ENCODE assay signal across 17 cellular contexts in genomic region chr9:94928696-94929372, GRCh38.
A peak's percentile ranks its signal among the peaks of the same experiment; 100 is the strongest.
DNase-seq lines count a peak whose midpoint lies in the region; ATAC-seq and TF ChIP-seq lines count a peak whose summit lies in the region.
"Had no signal": no experiment of that assay in that cellular context is flagged by ENCODE, and none has a peak within 500 bp of the region (broad histone marks: within the 10 kb centered on the region; RNA-seq: fewer than 3 reads in every experiment).

No MANE protein-coding gene starts in this region.

- H3K4me3 ChIP-seq in PC-3 (ENCODE audit: low read length) (no peak overlapping the region), A673 (ENCODE audit: low read depth, low read length, poor library complexity, severe bottlenecking) (no peak overlapping the region)
- H3K4me3 ChIP-seq: ovary had no signal

- H3K36me3 ChIP-seq in PC-3 (ENCODE audit: low read depth, low read length), result no peaks in the 10 kb centered on the region
- H3K36me3 ChIP-seq in A673 (ENCODE audit: insufficient read depth, low read length, poor library complexity, severe bottlenecking), result no peaks in the 10 kb centered on the region
- H3K36me3 ChIP-seq: ovary had no signal

- POLR2A ChIA-PET in PC-3 (lab: Charles Lee; ENCODE audit: unreplicated experiment), result no interaction called here
- POLR2A ChIA-PET in A673 (lab: Charles Lee; ENCODE audit: low non-redundant PET), result no interaction called here

- H3K4me1 ChIP-seq in PC-3 (ENCODE audit: insufficient read depth, low read length) (peaks cover 12% of the 10 kb centered on the region), A673 (ENCODE audit: insufficient read depth, low read length, poor library complexity, severe bottlenecking) (no peaks in the 10 kb centered on the region)

- H3K4me3 Mint-ChIP-seq in neural crest cell, result no peak overlapping the region
- H3K4me3 Mint-ChIP-seq: activated B cell treated with CpG ODN at 0.5 μM for 24 hours; stimulated activated memory B cell treated with anti-CD40 and anti-IgM and Interleukin-4, amounts not matched to agents 10 μg/mL and 1 μg/mL and 100 μg/mL, for 72 hours had no signal

- ATAC-seq in PC-3 (no peak), GM19397 (IDR thresholded peaks at IDR 0.05; ENCODE audit: unreplicated experiment) (no peak)
- ATAC-seq: HCT116; left colon; stimulated activated memory B cell treated with anti-CD40 and anti-IgM and Interleukin-4, amounts not matched to agents 10 μg/mL and 1 μg/mL and 100 μg/mL, for 72 hours had no signal

- CTCF ChIA-PET in PC-3 (lab: Charles Lee), result no interaction called here
- CTCF ChIA-PET in A673 (lab: Charles Lee), result no interaction called here

- no peaks in the 10 kb centered on the region for H4K20me1 ChIP-seq in PC-3 (ENCODE audit: low read length)

- H3F3A ChIP-seq in PC-3 (ENCODE audit: low read length, unreplicated experiment), result no peaks in the 10 kb centered on the region

- H3K27me3 Mint-ChIP-seq in neural crest cell (ENCODE audit: low read depth), result no peaks in the 10 kb centered on the region
- H3K27me3 Mint-ChIP-seq: activated B cell treated with CpG ODN at 0.5 μM for 24 hours; stimulated activated memory B cell treated with anti-CD40 and anti-IgM and Interleukin-4, amounts not matched to agents 10 μg/mL and 1 μg/mL and 100 μg/mL, for 72 hours had no signal

- H3K9ac ChIP-seq in PC-3 (ENCODE audit: low read length), result peak overlapping the region; percentile 80

- H3K4me1 Mint-ChIP-seq in neural crest cell, result peaks cover 35% of the 10 kb centered on the region
- H3K4me1 Mint-ChIP-seq: activated B cell treated with CpG ODN at 0.5 μM for 24 hours; stimulated activated memory B cell treated with anti-CD40 and anti-IgM and Interleukin-4, amounts not matched to agents 10 μg/mL and 1 μg/mL and 100 μg/mL, for 72 hours had no signal

- H3K9me3 Mint-ChIP-seq in neural crest cell, result no peaks in the 10 kb centered on the region
- H3K9me3 Mint-ChIP-seq: activated B cell treated with CpG ODN at 0.5 μM for 24 hours; stimulated activated memory B cell treated with anti-CD40 and anti-IgM and Interleukin-4, amounts not matched to agents 10 μg/mL and 1 μg/mL and 100 μg/mL, for 72 hours had no signal

- H3K27ac Mint-ChIP-seq in neural crest cell (ENCODE audit: unreplicated experiment), result peak overlapping the region; percentile 85
- H3K27ac Mint-ChIP-seq: activated B cell treated with CpG ODN at 0.5 μM for 24 hours; stimulated activated memory B cell treated with anti-CD40 and anti-IgM and Interleukin-4, amounts not matched to agents 10 μg/mL and 1 μg/mL and 100 μg/mL, for 72 hours had no signal

- H3K27me3 ChIP-seq in PC-3 (ENCODE audit: low read length) (no peaks in the 10 kb centered on the region), A673 (replicated peaks; ENCODE audit: insufficient read depth, low read depth, low read length, poor library complexity) (no peaks in the 10 kb centered on the region)
- H3K27me3 ChIP-seq: ovary had no signal

- TF ChIP-seq CTCF in PC-3 (conservative IDR thresholded peaks at IDR 0.05; ENCODE audit: low read depth, low read length) (no peak), neural crest cell (conservative IDR thresholded peaks at IDR 0.05) (no peak), A673 (conservative IDR thresholded peaks at IDR 0.05; ENCODE audit: low read depth, low read length) (no peak)

- BruUV-seq in PC-3 (replicated peaks; lab: Mats Ljungman, UMichigan) (no TSS peak), A673 (replicated peaks; lab: Mats Ljungman, UMichigan) (no TSS peak)

- H3K9me3 ChIP-seq in PC-3 (ENCODE audit: low read length) (no peaks in the 10 kb centered on the region), A673 (ENCODE audit: low read depth, low read length, poor library complexity, severe bottlenecking) (no peaks in the 10 kb centered on the region)
- H3K9me3 ChIP-seq: ovary had no signal

- H3K36me3 Mint-ChIP-seq in neural crest cell (ENCODE audit: low read depth), result no peaks in the 10 kb centered on the region

- H3K27ac ChIP-seq in PC-3 (ENCODE audit: low read length), result peak overlapping the region; percentile 98
- H3K27ac ChIP-seq in A673 (ENCODE audit: low read depth, low read length, poor library complexity, severe bottlenecking), result no peak overlapping the region
- H3K27ac ChIP-seq: ovary had no signal

- no peaks in the 10 kb centered on the region for H3K79me2 ChIP-seq in PC-3 (ENCODE audit: low read length)

- no peaks in the 10 kb centered on the region for H3K9me2 ChIP-seq in PC-3 (replicated peaks; ENCODE audit: low read length)

- no peak overlapping the region for H2AFZ ChIP-seq in PC-3 (ENCODE audit: low read length)

- H3K4me2 ChIP-seq in PC-3 (ENCODE audit: low read length), result 0 out of 2 replicates have a peak overlapping the region, but pooled peaks have one; percentile 29

- peak; percentile 95 for DNase-seq in HT1080 (ENCODE audit: low read depth)
- peak; percentile 51 for DNase-seq in PC-3
- DNase-seq in dermis microvascular lymphatic vessel endothelial cell (ENCODE audit: low read depth in 2 of 2), result peak; percentile 88
- DNase-seq in neural crest cell (ENCODE audit: low read depth, low spot score), result no peak
- no peak for DNase-seq in effector CD8-positive, alpha-beta T cell (lab: John Stamatoyannopoulos, UW)
- DNase-seq in A673 (ENCODE audit: low spot score), result no peak
- DNase-seq: activated B cell treated with CpG ODN at 0.5 μM for 24 hours; activated T-cell treated with anti-CD3 and anti-CD28 coated beads, Interleukin-2, amount 50 U/mL, for 48 hours; aorta; KG1; left colon; SIG-M5; stimulated activated CD4-positive, alpha-beta T cell treated with anti-CD3 and anti-CD28 coated beads, Interleukin-1b, Interleukin-23, amount 100 ng/mL, for 48 hours had no signal

- intact Hi-C loops in PC-3 (cut with micrococcal nuclease), result no loop called here
- intact Hi-C loops in A673 (cut with micrococcal nuclease; ENCODE audit: unreplicated experiment), result no loop called here

Comparison
In these comparisons a context has a peak if more than half of its experiments do, and no peak if none do; other contexts are left out.
1. DNase-seq: peak in HT1080 (single experiment), PC-3 (single experiment) and dermis microvascular lymphatic vessel endothelial cell (2 of 2); none in neural crest cell (single experiment), effector CD8-positive, alpha-beta T cell (single experiment) and A673 (single experiment).